ENCODE assay signal across 8 cellular contexts in the genomic region with DNA sequence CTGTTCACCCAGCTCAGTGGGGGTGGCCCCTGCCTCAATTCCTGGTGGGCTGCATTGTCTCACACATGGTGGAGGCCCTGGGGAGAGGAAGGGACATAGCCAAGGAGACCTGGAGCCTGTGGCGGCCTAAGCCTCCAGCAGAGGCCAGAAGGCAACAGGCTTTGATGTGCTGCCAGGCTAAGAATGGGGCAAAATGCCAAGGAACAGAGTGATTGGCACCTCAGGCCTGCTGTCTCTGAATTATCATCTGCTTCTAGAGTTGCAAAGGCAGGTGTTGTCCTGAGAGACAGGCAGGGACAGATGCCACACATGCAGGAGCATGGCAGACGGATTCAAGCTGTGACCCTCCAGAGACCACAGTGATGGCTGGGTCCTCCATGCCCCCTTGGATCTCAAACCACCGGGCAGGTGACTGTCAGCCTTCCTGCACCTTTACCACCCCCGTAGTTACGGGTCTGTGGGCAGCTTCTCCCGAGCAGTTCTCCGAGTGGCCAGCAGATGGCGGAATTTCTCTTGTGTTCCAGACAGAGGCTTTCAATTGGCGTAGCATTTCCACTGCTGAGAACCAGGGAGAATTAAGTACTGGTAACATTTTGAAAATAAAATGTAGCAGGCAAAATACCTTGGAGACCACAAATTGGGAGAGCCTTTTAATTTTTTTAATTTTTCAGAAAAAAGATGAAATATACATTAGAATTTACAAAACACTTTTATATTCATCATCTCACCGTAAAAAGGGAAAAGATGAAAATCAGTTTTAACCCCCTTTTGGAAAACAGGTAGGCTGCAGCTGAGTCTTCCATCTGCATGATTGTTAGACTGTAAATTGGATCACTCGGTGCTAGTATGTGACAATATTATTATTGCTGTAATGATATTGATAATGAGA.
DNase-seq lines count a peak whose midpoint lies in the region; ATAC-seq, FAIRE-seq and TF ChIP-seq lines count a peak whose summit lies in the region.

No MANE protein-coding gene starts in this region.

- H3K4me3 ChIP-seq in fibroblast of villous mesenchyme (ENCODE audit: low read depth, low read length): no peak overlapping the region

- DNase-seq in DMS153 treated with DMSO at 0.1 percent for 48 hours (lab: John Stamatoyannopoulos, UW; ENCODE audit: unreplicated experiment) (peak; percentile 47), Kasumi-1 (lab: John Stamatoyannopoulos, UW) (peak; percentile 70 to 81), RCC 7860 (ENCODE audit: low spot score) (peak; percentile 60), activated T-helper 1 cell treated with Interleukin-2 at 50 U/mL for 16 hours (ENCODE audit: low read depth) (peak; percentile 67), fibroblast of villous mesenchyme (ENCODE audit: low read depth) (peak; percentile 66), nucleus accumbens (lab: John Stamatoyannopoulos, UW) (peak in 55 of 56 donors; percentile 16 to 95 (median 74)), superior temporal gyrus (ENCODE audit: extremely low spot score) (peak; percentile 97)

- peak; percentile 79 for ATAC-seq in GM21619 (IDR thresholded peaks at IDR 0.05; ENCODE audit: unreplicated experiment)

- peak; percentile 95 for TF ChIP-seq CTCF in fibroblast of villous mesenchyme (IDR thresholded peaks at IDR 0.05; ENCODE audit: insufficient read depth, low read depth, low read length)

- FAIRE-seq in RCC 7860 (lab: Jason Lieb, UNC): peak; percentile 61

Comparison
In these comparisons a context has a peak if more than half of its experiments do, and no peak if none do; other contexts are left out.
1. DNase-seq: peak in every context shown above with its lines; median percentile 97 in superior temporal gyrus; 76 in Kasumi-1; 74 in nucleus accumbens; 67 in activated T-helper 1 cell treated with Interleukin-2 at 50 U/mL for 16 hours; 66 in fibroblast of villous mesenchyme; 60 in RCC 7860; 47 in DMS153 treated with DMSO at 0.1 percent for 48 hours.